ENCODE assay signal across 6 cellular contexts in the genomic region with DNA sequence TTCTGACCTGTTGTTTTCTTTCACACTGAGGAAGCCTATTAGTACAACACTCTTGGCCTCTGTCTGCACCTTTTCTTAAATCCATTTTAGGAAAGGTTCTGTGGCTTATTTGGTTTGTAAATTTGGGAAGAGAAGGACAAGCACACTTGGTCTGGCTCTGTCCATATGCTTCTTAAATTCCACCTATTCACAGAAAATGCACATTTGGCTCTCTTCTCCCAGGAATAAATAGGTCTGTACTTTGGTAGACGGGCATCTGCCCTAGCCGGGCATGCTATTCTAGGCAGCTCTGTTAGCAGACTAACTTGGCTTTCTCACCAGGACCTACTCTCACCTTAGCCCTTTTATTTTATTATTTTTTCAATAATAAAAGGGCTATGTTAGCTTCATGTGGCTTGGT.
"Had no signal": no experiment of that assay in that cellular context is flagged by ENCODE, and none has a peak within 500 bp of the region (broad histone marks: within the 10 kb centered on the region; RNA-seq: fewer than 3 reads in every experiment).

No MANE protein-coding gene starts in this region.

- DNase-seq: GM23248, GOT3, H7, HFFc6, IMR-90, KG1 had no signal

- H3K4me3 Mint-ChIP-seq: HFFc6 had no signal

- H3K27ac Mint-ChIP-seq: HFFc6 had no signal
